ENCODE assay signal across 26 cellular contexts in genomic region chr11:105219269-105219668, GRCh38.
A peak's percentile ranks its signal among the peaks of the same experiment; 100 is the strongest.
DNase-seq lines count a peak whose midpoint lies in the region; ATAC-seq and TF ChIP-seq lines count a peak whose summit lies in the region.
"Had no signal": no experiment of that assay in that cellular context is flagged by ENCODE, and none has a peak within 500 bp of the region (broad histone marks: within the 10 kb centered on the region; RNA-seq: fewer than 3 reads in every experiment).

No MANE protein-coding gene starts in this region.

- H3K9ac ChIP-seq in HCT116 (ENCODE audit: low read length) = no peak overlapping the region

- TF ChIP-seq CTCF in HCT116 (IDR thresholded peaks at IDR 0.05 in 2 of 3, conservative IDR thresholded peaks at IDR 0.05 in 1 of 3; ENCODE audit: borderline replicate concordance in 1 of 3, insufficient read depth in 1 of 3, low read depth in 2 of 3, low read length in 2 of 3) (peak in 2 of 3 experiments; percentile 10 to 33; a peak in 2 of 6 replicates), WERI-Rb-1 (IDR thresholded peaks at IDR 0.05; ENCODE audit: low read depth, low read length) (0 out of 2 replicates have a peak, but pooled peaks have one; percentile 22), glutamatergic neuron (IDR thresholded peaks at IDR 0.05; ENCODE audit: partially characterized antibody, unreplicated experiment) (no peak)

- no peaks in the 10 kb centered on the region for H3K36me3 Mint-ChIP-seq in activated CD4-positive, alpha-beta T cell treated with anti-CD3 and anti-CD28 coated beads, Interleukin-2, amount 10 ng/mL, durations not matched to agents 24 days and 14 days (ENCODE audit: low read depth)
- no peaks in the 10 kb centered on the region for H3K36me3 Mint-ChIP-seq in glutamatergic neuron (ENCODE audit: unreplicated experiment)
- H3K36me3 Mint-ChIP-seq: CD4-positive, CD25-positive, alpha-beta regulatory T cell; type B pancreatic cell had no signal

- H3K27ac ChIP-seq in HCT116 (ENCODE audit: low read depth, low read length) = no peak overlapping the region
- H3K27ac ChIP-seq in WERI-Rb-1 = no peak overlapping the region
- H3K27ac ChIP-seq: left ventricle myocardium inferior, Peyer's patch had no signal

- TF ChIP-seq POLR2A in HCT116 (IDR thresholded peaks at IDR 0.05; ENCODE audit: borderline replicate concordance, extremely low read depth, insufficient read depth, insufficient read length) = no peak

- H3K27ac Mint-ChIP-seq in activated CD4-positive, alpha-beta T cell treated with anti-CD3 and anti-CD28 coated beads, Interleukin-2, amount 10 ng/mL, durations not matched to agents 24 days and 14 days = no peak overlapping the region
- no peak overlapping the region for H3K27ac Mint-ChIP-seq in glutamatergic neuron (ENCODE audit: unreplicated experiment)
- H3K27ac Mint-ChIP-seq: activated T-helper 2 cell treated with anti-CD3 and anti-CD28 coated beads, Interferon-gamma antibody, Interleukin-2, Interleukin-4, amounts not matched to agents 10 μg/mL and 5 μg/mL and 100 μg/mL, durations not matched to agents 14 hours and 24 hours and 36 hours; CD4-positive, CD25-positive, alpha-beta regulatory T cell; nephron; type B pancreatic cell had no signal

- intact Hi-C loops in activated CD4-positive, alpha-beta T cell treated with anti-CD3 and anti-CD28 coated beads, Interleukin-2, amount 10 ng/mL, durations not matched to agents 24 days and 14 days (cut with micrococcal nuclease) = no loop called here
- intact Hi-C loops in HCT116 (cut with micrococcal nuclease) = no loop called here

- RAD21 ChIA-PET in HCT116 (lab: Charles Lee; ENCODE audit: low non-redundant PET in 1 of 2, low total read pairs in 2 of 2, uncharacterized antibody in 2 of 2, unreplicated experiment in 2 of 2) = no interaction called here

- POLR2A ChIA-PET in HCT116 (lab: Charles Lee) = no interaction called here

- DNase-seq in activated CD4-positive, alpha-beta T cell treated with anti-CD3 and anti-CD28 coated beads for 48 hours = peak; percentile 2
- DNase-seq in activated CD4-positive, alpha-beta T cell treated with anti-CD3 and anti-CD28 coated beads, Interleukin-2, amount 10 ng/mL, durations not matched to agents 24 days and 14 days = no peak
- DNase-seq in HCT116 (ENCODE audit: low read depth, low spot score) = no peak
- DNase-seq in WERI-Rb-1 = peak; percentile 8
- no peak for DNase-seq in T1000 (lab: John Stamatoyannopoulos, UW)
- DNase-seq in glutamatergic neuron = no peak
- DNase-seq: activated CD4-positive, alpha-beta T cell treated with anti-CD3 and anti-CD28 coated beads, Interleukin-2, amount 50 U/mL, for 1 hour; activated CD8-positive, alpha-beta memory T cell treated with anti-CD3 and anti-CD28 coated beads, Interleukin-2, amount 50 U/mL, for 4 hours; CD4-positive, CD25-positive, alpha-beta regulatory T cell; cerebellar nuclear complex; left ventricle myocardium inferior; midbrain; MV-4-11; NCI-H187; NCI-H226; NCI-H82; Peyer's patch; stimulated activated CD8-positive, alpha-beta memory T cell treated with anti-CD3 and anti-CD28 coated beads, Interleukin-4, amount 100 ng/mL, for 48 hours; T-helper 1 cell had no signal

- H3K9me3 ChIP-seq in HCT116 (ENCODE audit: control insufficient read depth in 1 of 2, insufficient read depth in 1 of 2, low read depth in 1 of 2, low read length in 2 of 2) (no peaks in the 10 kb centered on the region), WERI-Rb-1 (ENCODE audit: severe bottlenecking) (no peaks in the 10 kb centered on the region)
- H3K9me3 ChIP-seq: left ventricle myocardium inferior, Peyer's patch had no signal

- H2AFZ ChIP-seq in HCT116 (ENCODE audit: low read depth, low read length, poor library complexity, severe bottlenecking) = no peak overlapping the region

- 0 out of 2 replicates have a peak, but pooled peaks have one; percentile 8 for TF ChIP-seq RAD21 in HCT116 (IDR thresholded peaks at IDR 0.05; ENCODE audit: low read depth)

- H3K27me3 ChIP-seq in HCT116 (ENCODE audit: insufficient read depth, low read length) (no peaks in the 10 kb centered on the region), WERI-Rb-1 (ENCODE audit: insufficient read depth, low read depth, severe bottlenecking) (no peaks in the 10 kb centered on the region)
- H3K27me3 ChIP-seq: Peyer's patch had no signal

- no peak overlapping the region for H3K4me2 ChIP-seq in HCT116 (ENCODE audit: low read length)

- no peaks in the 10 kb centered on the region for H3K4me1 ChIP-seq in HCT116 (ENCODE audit: control insufficient read depth in 1 of 2, insufficient read depth in 2 of 2, low read length in 2 of 2)
- H3K4me1 ChIP-seq: left ventricle myocardium inferior, Peyer's patch had no signal

- peaks cover 3% of the 10 kb centered on the region for H3K27me3 Mint-ChIP-seq in activated CD4-positive, alpha-beta T cell treated with anti-CD3 and anti-CD28 coated beads, Interleukin-2, amount 10 ng/mL, durations not matched to agents 24 days and 14 days
- no peaks in the 10 kb centered on the region for H3K27me3 Mint-ChIP-seq in glutamatergic neuron (ENCODE audit: unreplicated experiment)
- H3K27me3 Mint-ChIP-seq: CD4-positive, CD25-positive, alpha-beta regulatory T cell; type B pancreatic cell had no signal

- H3K79me2 ChIP-seq in HCT116 (ENCODE audit: insufficient read depth, low read length) = no peaks in the 10 kb centered on the region

- H3K4me3 ChIP-seq in HCT116 (replicated peaks in 1 of 2; ENCODE audit: low read depth in 1 of 2, low read length in 2 of 2) (no peak overlapping the region), WERI-Rb-1 (ENCODE audit: low read depth, low read length) (no peak overlapping the region)
- H3K4me3 ChIP-seq: K562, left ventricle myocardium inferior, Peyer's patch had no signal

- no TSS peak for BruUV-seq in HCT116 (replicated peaks; lab: Mats Ljungman, UMichigan)

- H3K4me3 Mint-ChIP-seq in activated CD4-positive, alpha-beta T cell treated with anti-CD3 and anti-CD28 coated beads, Interleukin-2, amount 10 ng/mL, durations not matched to agents 24 days and 14 days = no peak overlapping the region
- H3K4me3 Mint-ChIP-seq in glutamatergic neuron (ENCODE audit: unreplicated experiment) = no peak overlapping the region
- H3K4me3 Mint-ChIP-seq: CD4-positive, CD25-positive, alpha-beta regulatory T cell; nephron; type B pancreatic cell had no signal

- H3K4me1 Mint-ChIP-seq in activated CD4-positive, alpha-beta T cell treated with anti-CD3 and anti-CD28 coated beads, Interleukin-2, amount 10 ng/mL, durations not matched to agents 24 days and 14 days = no peaks in the 10 kb centered on the region
- H3K4me1 Mint-ChIP-seq in glutamatergic neuron (ENCODE audit: low read depth, unreplicated experiment) = no peaks in the 10 kb centered on the region
- H3K4me1 Mint-ChIP-seq: CD4-positive, CD25-positive, alpha-beta regulatory T cell; nephron had no signal

- H3K9me3 Mint-ChIP-seq in activated CD4-positive, alpha-beta T cell treated with anti-CD3 and anti-CD28 coated beads, Interleukin-2, amount 10 ng/mL, durations not matched to agents 24 days and 14 days = no peaks in the 10 kb centered on the region
- no peaks in the 10 kb centered on the region for H3K9me3 Mint-ChIP-seq in glutamatergic neuron (ENCODE audit: unreplicated experiment)
- H3K9me3 Mint-ChIP-seq: activated T-helper 2 cell treated with anti-CD3 and anti-CD28 coated beads, Interferon-gamma antibody, Interleukin-2, Interleukin-4, amounts not matched to agents 10 μg/mL and 5 μg/mL and 100 μg/mL, durations not matched to agents 14 hours and 24 hours and 36 hours; CD4-positive, CD25-positive, alpha-beta regulatory T cell; nephron; type B pancreatic cell had no signal

- CTCF ChIA-PET in HCT116 (lab: Charles Lee) = no interaction called here

- H3K36me3 ChIP-seq in HCT116 (ENCODE audit: control insufficient read depth in 1 of 2, insufficient read depth in 2 of 2, low read length in 2 of 2) (no peaks in the 10 kb centered on the region), WERI-Rb-1 (no peaks in the 10 kb centered on the region)
- H3K36me3 ChIP-seq: left ventricle myocardium inferior, Peyer's patch had no signal

- H4K20me1 ChIP-seq in HCT116 (ENCODE audit: insufficient read depth) = no peaks in the 10 kb centered on the region

- ATAC-seq in HCT116 (peak; percentile 49; the same call in 1 of the 2 replicates), HG02798 (IDR thresholded peaks at IDR 0.05; ENCODE audit: poor library complexity, unreplicated experiment) (no peak), GM18870 (IDR thresholded peaks at IDR 0.05; ENCODE audit: unreplicated experiment) (no peak)
- ATAC-seq: K562, sciatic nerve had no signal

- H3K9me2 ChIP-seq in HCT116 (ENCODE audit: insufficient read depth) = no peaks in the 10 kb centered on the region

TF ChIP-seq in HCT116, 20 proteins besides CTCF, POLR2A, EP300 and RAD21 (continues in another document):
- TF ChIP-seq ZFX (IDR thresholded peaks at IDR 0.05) (no peak), ZNF274 (IDR thresholded peaks at IDR 0.05; ENCODE audit: low read depth, low read length) (no peak), SIN3A (IDR thresholded peaks at IDR 0.05; ENCODE audit: low read depth) (no peak), CBX3 (IDR thresholded peaks at IDR 0.05; ENCODE audit: low read depth) (no peak), ZBTB33 (IDR thresholded peaks at IDR 0.05; ENCODE audit: extremely low read depth, insufficient replicate concordance, low read length) (no peak), ATF3 (IDR thresholded peaks at IDR 0.05) (no peak)

Comparison
In these comparisons a context has a peak if more than half of its experiments do, and no peak if none do; other contexts are left out.
1. DNase-seq: peak in activated CD4-positive, alpha-beta T cell treated with anti-CD3 and anti-CD28 coated beads for 48 hours (single experiment) and WERI-Rb-1 (single experiment); none in activated CD4-positive, alpha-beta T cell treated with anti-CD3 and anti-CD28 coated beads, Interleukin-2, amount 10 ng/mL, durations not matched to agents 24 days and 14 days (single experiment), HCT116 (single experiment), T1000 (single experiment) and glutamatergic neuron (single experiment).